1 cellular context compared by ENCODE assay signal in the genomic region with DNA sequence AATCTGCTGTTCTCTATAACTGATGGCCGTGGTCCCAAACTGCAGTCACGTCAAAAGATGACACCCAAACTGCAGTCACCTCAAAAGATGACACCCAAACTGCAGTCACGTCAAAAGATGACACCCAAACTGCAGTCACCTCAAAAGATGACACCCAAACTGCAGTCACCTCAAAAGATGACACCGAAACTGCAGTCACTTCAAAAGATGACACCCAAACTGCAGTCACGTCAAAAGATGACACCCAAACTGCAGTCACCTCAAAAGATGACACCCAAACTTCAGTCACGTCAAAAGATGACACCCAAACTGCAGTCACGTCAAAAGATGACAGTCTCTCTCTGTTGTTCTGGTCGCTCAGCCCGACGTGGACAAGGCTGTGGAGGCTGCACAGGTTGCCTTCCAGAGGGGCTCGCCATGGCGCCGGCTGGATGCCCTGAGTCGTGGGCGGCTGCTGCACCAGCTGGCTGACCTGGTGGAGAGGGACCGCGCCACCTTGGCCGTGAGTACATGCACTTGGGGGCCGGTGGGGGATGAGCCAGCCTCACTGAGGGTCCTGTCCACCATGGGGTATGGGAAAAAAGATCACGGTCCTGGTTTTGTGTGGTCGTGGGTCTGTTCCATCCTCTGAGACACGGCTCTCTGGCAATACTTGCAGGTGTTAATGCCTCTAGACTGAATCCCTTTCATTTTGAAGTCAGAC.
TF ChIP-seq lines count a peak whose summit lies in the region.

No MANE protein-coding gene starts in this region.

TF ChIP-seq in neural cell, 6 proteins besides CTCF, POLR2A, EP300 and RAD21 (continued from another document):
- TF ChIP-seq, protein P1, sequence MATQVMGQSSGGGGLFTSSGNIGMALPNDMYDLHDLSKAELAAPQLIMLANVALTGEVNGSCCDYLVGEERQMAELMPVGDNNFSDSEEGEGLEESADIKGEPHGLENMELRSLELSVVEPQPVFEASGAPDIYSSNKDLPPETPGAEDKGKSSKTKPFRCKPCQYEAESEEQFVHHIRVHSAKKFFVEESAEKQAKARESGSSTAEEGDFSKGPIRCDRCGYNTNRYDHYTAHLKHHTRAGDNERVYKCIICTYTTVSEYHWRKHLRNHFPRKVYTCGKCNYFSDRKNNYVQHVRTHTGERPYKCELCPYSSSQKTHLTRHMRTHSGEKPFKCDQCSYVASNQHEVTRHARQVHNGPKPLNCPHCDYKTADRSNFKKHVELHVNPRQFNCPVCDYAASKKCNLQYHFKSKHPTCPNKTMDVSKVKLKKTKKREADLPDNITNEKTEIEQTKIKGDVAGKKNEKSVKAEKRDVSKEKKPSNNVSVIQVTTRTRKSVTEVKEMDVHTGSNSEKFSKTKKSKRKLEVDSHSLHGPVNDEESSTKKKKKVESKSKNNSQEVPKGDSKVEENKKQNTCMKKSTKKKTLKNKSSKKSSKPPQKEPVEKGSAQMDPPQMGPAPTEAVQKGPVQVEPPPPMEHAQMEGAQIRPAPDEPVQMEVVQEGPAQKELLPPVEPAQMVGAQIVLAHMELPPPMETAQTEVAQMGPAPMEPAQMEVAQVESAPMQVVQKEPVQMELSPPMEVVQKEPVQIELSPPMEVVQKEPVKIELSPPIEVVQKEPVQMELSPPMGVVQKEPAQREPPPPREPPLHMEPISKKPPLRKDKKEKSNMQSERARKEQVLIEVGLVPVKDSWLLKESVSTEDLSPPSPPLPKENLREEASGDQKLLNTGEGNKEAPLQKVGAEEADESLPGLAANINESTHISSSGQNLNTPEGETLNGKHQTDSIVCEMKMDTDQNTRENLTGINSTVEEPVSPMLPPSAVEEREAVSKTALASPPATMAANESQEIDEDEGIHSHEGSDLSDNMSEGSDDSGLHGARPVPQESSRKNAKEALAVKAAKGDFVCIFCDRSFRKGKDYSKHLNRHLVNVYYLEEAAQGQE (IDR thresholded peaks at IDR 0.05; ENCODE audit: borderline replicate concordance), result no peak
- no peak for TF ChIP-seq EZH2 (IDR thresholded peaks at IDR 0.05; ENCODE audit: borderline replicate concordance, insufficient read depth, low read length, poor library complexity, severe bottlenecking)
- TF ChIP-seq SMC3 (conservative IDR thresholded peaks at IDR 0.05; ENCODE audit: poor library complexity), result no peak
- no peak for TF ChIP-seq MXI1 (conservative IDR thresholded peaks at IDR 0.05; ENCODE audit: poor library complexity, severe bottlenecking)
- no peak for TF ChIP-seq POLR2AphosphoS5 (IDR thresholded peaks at IDR 0.05)
TF ChIP-seq in neural cell: peak in this region for 0.
